ENCODE assay signal across 1 cellular context in the genomic region with DNA sequence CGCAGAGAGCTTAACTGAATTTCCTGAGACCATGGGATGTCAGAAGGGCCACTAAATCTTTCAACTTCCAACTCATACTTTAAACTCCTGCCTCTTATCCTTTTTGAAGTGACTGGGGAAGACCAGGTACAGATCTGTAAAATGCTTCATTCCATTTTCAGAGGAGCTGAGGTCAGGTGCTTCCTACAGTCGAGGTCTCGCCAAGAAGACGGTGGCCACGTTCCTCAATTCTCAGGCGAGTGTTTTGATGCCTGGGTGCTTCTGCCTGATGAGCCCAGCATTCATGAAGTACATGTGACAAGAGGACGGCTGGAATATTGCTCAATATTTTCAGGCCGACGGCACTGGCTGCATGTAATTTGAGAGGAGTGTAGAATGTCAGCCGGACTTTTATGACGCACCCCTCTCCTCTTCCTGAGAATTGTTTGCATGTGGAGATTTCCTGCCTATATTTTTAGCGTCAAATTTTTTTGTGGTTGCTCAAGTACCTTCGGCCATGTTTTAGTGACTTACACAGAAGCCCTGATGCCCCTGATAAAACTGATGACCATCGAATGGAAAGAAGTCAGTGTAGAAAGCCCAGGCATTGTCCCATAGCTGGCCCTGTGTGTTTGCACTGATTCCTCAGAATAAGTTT.
TF ChIP-seq lines count a peak whose summit lies in the region.

No MANE protein-coding gene starts in this region.

TF ChIP-seq in SK-N-SH, 30 proteins besides CTCF, POLR2A, EP300 and RAD21 (continued from another document):
- no peak; the same call in 1 of the 2 replicates for TF ChIP-seq NFIC (IDR thresholded peaks at IDR 0.05; ENCODE audit: borderline replicate concordance)
- TF ChIP-seq GATA2 (CRISPR knock-in tag; IDR thresholded peaks at IDR 0.05) = no peak
- TF ChIP-seq, protein P1, sequence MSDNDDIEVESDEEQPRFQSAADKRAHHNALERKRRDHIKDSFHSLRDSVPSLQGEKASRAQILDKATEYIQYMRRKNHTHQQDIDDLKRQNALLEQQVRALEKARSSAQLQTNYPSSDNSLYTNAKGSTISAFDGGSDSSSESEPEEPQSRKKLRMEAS (IDR thresholded peaks at IDR 0.05; ENCODE audit: low read depth) = peak; percentile 72
